Comparison of ENCODE assay signal across 27 cellular contexts in genomic region chr7:183907-184767, GRCh38. TPM values are rescaled to one million over a fixed set of nuclear protein-coding genes. Genes with fewer than 3 reads are reported as not detected.
DNase-seq lines count a peak whose midpoint lies in the region; ATAC-seq, FAIRE-seq and TF ChIP-seq lines count a peak whose summit lies in the region.
"Had no signal": no experiment of that assay in that cellular context is flagged by ENCODE, and none has a peak within 500 bp of the region (broad histone marks: within the 10 kb centered on the region; RNA-seq: fewer than 3 reads in every experiment).

No MANE protein-coding gene starts in this region.

- FAIRE-seq in H1 (lab: Jason Lieb, UNC) (no peak), GM12891 (lab: Jason Lieb, UNC) (no peak)
- FAIRE-seq: GM12892, H54 had no signal

- H3K27me3 Mint-ChIP-seq in H9 (ENCODE audit: low read depth): peaks cover 13% of the 10 kb centered on the region
- H3K27me3 Mint-ChIP-seq: IgD-negative memory B cell had no signal

- H3K9me3 ChIP-seq in H1 (ENCODE audit: insufficient read depth in 2 of 2, low read depth in 1 of 2, low read length in 1 of 2) (no peaks in the 10 kb centered on the region), gastrocnemius medialis (no peaks in the 10 kb centered on the region), H9 (ENCODE audit: control insufficient read depth, low read depth, low read length) (no peaks in the 10 kb centered on the region)
- H3K9me3 ChIP-seq: BE2C had no signal

- H3K18ac ChIP-seq in H1 (ENCODE audit: extremely low read depth, low read length) (peak overlapping the region; percentile 32; the same call in 1 of the 2 replicates), mesendoderm (ENCODE audit: low read length) (no peak overlapping the region), H9 (ENCODE audit: insufficient read length, low read depth, low read length) (no peak overlapping the region)

- H3K56ac ChIP-seq in H1 (replicated peaks; ENCODE audit: insufficient read length, low read depth, low read length) (no peak overlapping the region), mesendoderm (ENCODE audit: low read length) (peak overlapping the region; percentile 22), H9 (ENCODE audit: insufficient read length, low read depth, low read length) (no peak overlapping the region)

- H3K27ac ChIP-seq in H1 (ENCODE audit: low read depth, low read length): no peak overlapping the region
- no peak overlapping the region for H3K27ac ChIP-seq in mesendoderm (ENCODE audit: low read depth, low read length)
- H3K27ac ChIP-seq in gastrocnemius medialis: peak overlapping the region; percentile 78 to 94 (median 82)
- no peak overlapping the region for H3K27ac ChIP-seq in H9 (ENCODE audit: insufficient read length, low read depth, low read length)
- H3K27ac ChIP-seq: 22Rv1, KMS-11 had no signal

- no peaks in the 10 kb centered on the region for H3K9me3 Mint-ChIP-seq in H9
- H3K9me3 Mint-ChIP-seq: CD14-positive monocyte had no signal

- H3K23ac ChIP-seq in H1 (ENCODE audit: insufficient read length): no peak overlapping the region
- H3K23ac ChIP-seq in mesendoderm (ENCODE audit: low read length): no peak overlapping the region
- no peak overlapping the region for H3K23ac ChIP-seq in H9 (ENCODE audit: insufficient read length, low read depth, low read length)

- TF ChIP-seq RAD21 in H1 (IDR thresholded peaks at IDR 0.05 in 1 of 2, conservative IDR thresholded peaks at IDR 0.05 in 1 of 2; ENCODE audit: low read depth in 2 of 2, low read length in 2 of 2): no peak

- in situ Hi-C loops in G401 (cut with HindIII; ENCODE audit: low sequenced_read_pairs) (no loop called here), gastrocnemius medialis (cut with MboI; ENCODE audit: low sequenced_read_pairs in 4 of 4) (no loop called here)

- H3K4me3 ChIP-seq in H1 (ENCODE audit: extremely low read depth in 1 of 4, insufficient read depth in 2 of 4, low read depth in 3 of 4, low read length in 4 of 4): no peak overlapping the region
- H3K4me3 ChIP-seq in mesendoderm (ENCODE audit: low read length): no peak overlapping the region
- H3K4me3 ChIP-seq in gastrocnemius medialis: peak overlapping the region in 1 of 4 donors; percentile 9

- TF ChIP-seq CTCF in H1 (IDR thresholded peaks at IDR 0.05; ENCODE audit: control extremely low read depth in 1 of 3, insufficient read depth in 1 of 3, low read depth in 1 of 3, low read length in 3 of 3) (no peak), gastrocnemius medialis (IDR thresholded peaks at IDR 0.05 in 4 of 5, conservative IDR thresholded peaks at IDR 0.05 in 1 of 5) (no peak), H9 (conservative IDR thresholded peaks at IDR 0.05) (no peak)

- no peak overlapping the region for H3K4me2 ChIP-seq in H1 (ENCODE audit: insufficient read depth in 1 of 2, low read depth in 2 of 2, low read length in 2 of 2)
- no peak overlapping the region for H3K4me2 ChIP-seq in mesendoderm (ENCODE audit: low read length)
- H3K4me2 ChIP-seq in H9 (ENCODE audit: insufficient read depth, insufficient read length, low read length): no peak overlapping the region
- H3K4me2 ChIP-seq: KMS-11 had no signal

- H3K36me3 ChIP-seq in H1 (ENCODE audit: control insufficient read depth in 2 of 4, insufficient read depth in 4 of 4, low read length in 3 of 4): no peaks in the 10 kb centered on the region
- no peaks in the 10 kb centered on the region for H3K36me3 ChIP-seq in mesendoderm (ENCODE audit: control insufficient read depth, insufficient read depth, low read length)
- H3K36me3 ChIP-seq in gastrocnemius medialis: no peaks in the 10 kb centered on the region
- H3K36me3 ChIP-seq: BE2C had no signal

- H3K79me2 ChIP-seq in H1 (ENCODE audit: control insufficient read depth in 1 of 2, insufficient read depth in 2 of 2, low read length in 2 of 2): no peaks in the 10 kb centered on the region
- H3K79me2 ChIP-seq in mesendoderm (ENCODE audit: control insufficient read depth, insufficient read depth, low read length): no peaks in the 10 kb centered on the region
- no peaks in the 10 kb centered on the region for H3K79me2 ChIP-seq in H9 (ENCODE audit: insufficient read depth, low read length)

- H4K8ac ChIP-seq in H1 (ENCODE audit: extremely low read depth, insufficient read depth, low read length): no peak overlapping the region
- H4K8ac ChIP-seq in mesendoderm (ENCODE audit: low read depth, low read length): no peak overlapping the region
- no peak overlapping the region for H4K8ac ChIP-seq in H9 (replicated peaks; ENCODE audit: insufficient read length, low read depth, low read length)

- H3K4me3 Mint-ChIP-seq in H9: no peak overlapping the region
- H3K4me3 Mint-ChIP-seq: CD14-positive monocyte; CD8-positive, alpha-beta memory T cell; IgD-negative memory B cell had no signal

- peak; percentile 38 for DNase-seq in G401 (ENCODE audit: low spot score)
- no peak for DNase-seq in H1 (ENCODE audit: low read depth in 1 of 2, low spot score in 2 of 2)
- DNase-seq in mesendoderm: no peak
- DNase-seq in gastrocnemius medialis: peak; percentile 43 to 72
- no peak for DNase-seq in GM12891 (ENCODE audit: insufficient read length, low spot score)
- no peak for DNase-seq in H9
- DNase-seq: BE2C; CD8-positive, alpha-beta memory T cell; DMS 273 treated with DMSO at 0.1 percent for 48 hours; DMS79; EL; GF-D8; MM.1S; NCI-H2029 treated with DMSO at 0.1 percent for 48 hours; NCI-H2227 treated with DMSO at 0.1 percent for 48 hours; NCI-H526 treated with DMSO at 0.1 percent for 48 hours; Right ventricle myocardium superior; RPMI8226 had no signal

- TF ChIP-seq EP300 in H1 (IDR thresholded peaks at IDR 0.05; ENCODE audit: borderline replicate concordance in 1 of 2, low read depth in 2 of 2, low read length in 2 of 2): no peak

- no peaks in the 10 kb centered on the region for H3K27me3 ChIP-seq in H1 (replicated peaks in 1 of 4; ENCODE audit: control insufficient read depth in 3 of 4, extremely low read depth in 1 of 4, insufficient read depth in 3 of 4, low read length in 3 of 4)
- H3K27me3 ChIP-seq in mesendoderm (ENCODE audit: insufficient read depth, low read length, poor library complexity): no peaks in the 10 kb centered on the region
- no peaks in the 10 kb centered on the region for H3K27me3 ChIP-seq in gastrocnemius medialis
- no peaks in the 10 kb centered on the region for H3K27me3 ChIP-seq in H9 (ENCODE audit: insufficient read depth, low read length)
- H3K27me3 ChIP-seq: BE2C had no signal

- WGBS in H1 (ENCODE audit: extremely low coverage in 1 of 2, insufficient coverage in 1 of 2, insufficient read length in 1 of 2, insufficient replicate concordance in 2 of 2, low coverage in 1 of 2, low lambda C conversion rate in 2 of 2, missing lambda C conversion rate in 1 of 2), 2 experiments: 86% methylated on average over 25 of the region's 27 CpGs; no CpG with 5 or more reads in 1 of the 2 experiments
- WGBS in mesendoderm (ENCODE audit: extremely low coverage, insufficient coverage, low lambda C conversion rate): no CpG with 5 or more reads among the region's 27 CpGs
- WGBS in H9 (ENCODE audit: extremely low coverage, insufficient read length, low lambda C conversion rate): no CpG with 5 or more reads among the region's 27 CpGs

- H3K27ac Mint-ChIP-seq in H9: peak overlapping the region in 1 of 3 experiments; percentile 86; a peak in 1 of 7 replicates
- H3K27ac Mint-ChIP-seq: CD8-positive, alpha-beta memory T cell; IgD-negative memory B cell had no signal

- ATAC-seq in gastrocnemius medialis (peak; percentile 45 to 78), GM19035 (IDR thresholded peaks at IDR 0.05; ENCODE audit: unreplicated experiment) (no peak), HG02938 (IDR thresholded peaks at IDR 0.05; ENCODE audit: unreplicated experiment) (no peak)

- H2BK120ac ChIP-seq in H1 (replicated peaks; ENCODE audit: low read depth, low read length): no peak overlapping the region
- no peak overlapping the region for H2BK120ac ChIP-seq in mesendoderm (ENCODE audit: low read depth, low read length)
- H2BK120ac ChIP-seq in H9 (ENCODE audit: low read depth, low read length, poor library complexity, severe bottlenecking): no peak overlapping the region

- H4K91ac ChIP-seq in H1 (replicated peaks; ENCODE audit: insufficient read length, low read length): peak overlapping the region; percentile 4
- H4K91ac ChIP-seq in H9 (ENCODE audit: insufficient read length, low read depth, low read length): no peak overlapping the region

- peaks cover 0 to 19% (median 15%) of the 10 kb centered on the region in 4 experiments; a peak in 6 of 7 replicates for H3K4me1 ChIP-seq in H1 (replicated peaks in 1 of 4; ENCODE audit: control insufficient read depth in 3 of 4, insufficient read depth in 4 of 4, low read length in 3 of 4)
- no peaks in the 10 kb centered on the region for H3K4me1 ChIP-seq in mesendoderm (ENCODE audit: control insufficient read depth, low read depth, low read length)
- H3K4me1 ChIP-seq in gastrocnemius medialis: peaks cover 40 to 42% of the 10 kb centered on the region in 2 donors
- peaks cover 3% of the 10 kb centered on the region; the same call in 1 of the 2 replicates for H3K4me1 ChIP-seq in H9 (ENCODE audit: insufficient read depth, low read length)
- H3K4me1 ChIP-seq: BE2C had no signal

- H4K20me1 ChIP-seq in H1 (replicated peaks in 1 of 2; ENCODE audit: control insufficient read depth in 1 of 2, insufficient read depth in 2 of 2, low read length in 2 of 2) (no peaks in the 10 kb centered on the region), H9 (ENCODE audit: control insufficient read depth, insufficient read depth, insufficient read length) (no peaks in the 10 kb centered on the region)

- no peaks in the 10 kb centered on the region for H3K79me1 ChIP-seq in H1 (ENCODE audit: low read depth, low read length)
- no peaks in the 10 kb centered on the region for H3K79me1 ChIP-seq in mesendoderm (ENCODE audit: low read length)
- no peaks in the 10 kb centered on the region for H3K79me1 ChIP-seq in H9 (ENCODE audit: insufficient read depth, low read depth, low read length, poor library complexity, severe bottlenecking)

- H2AFZ ChIP-seq in H1 (ENCODE audit: low read length) (no peak overlapping the region), H9 (ENCODE audit: low read length) (no peak overlapping the region)

- H2BK5ac ChIP-seq in H1 (ENCODE audit: low read depth, low read length) (no peak overlapping the region), mesendoderm (ENCODE audit: low read length) (no peak overlapping the region), H9 (ENCODE audit: insufficient read length, low read length) (no peak overlapping the region)

- CTCF ChIA-PET in H1 (lab: Charles Lee; ENCODE audit: partially characterized antibody): interaction anchor here (0.9 to 2.0 kb wide), 4 partner anchors 12 to 138 kb away, joined by 3 to 5 read pairs (median 4); no protein-coding TSS in a partner anchor

- no peak overlapping the region for H2BK20ac ChIP-seq in H1 (ENCODE audit: low read length)
- H2BK20ac ChIP-seq in H9 (ENCODE audit: low read depth, low read length, poor library complexity, severe bottlenecking): no peak overlapping the region

- H2BK12ac ChIP-seq in H1 (ENCODE audit: low read depth, low read length): peak overlapping the region; percentile 19; the same call in 1 of the 2 replicates
- no peak overlapping the region for H2BK12ac ChIP-seq in H9 (ENCODE audit: insufficient read length, low read depth, low read length)

- H2BK15ac ChIP-seq in H1 (ENCODE audit: low read length) (peak overlapping the region; percentile 61; the same call in 1 of the 2 replicates), mesendoderm (replicated peaks; ENCODE audit: low read depth) (no peak overlapping the region), H9 (ENCODE audit: low read depth, low read length) (no peak overlapping the region)

- POLR2A ChIA-PET in H1 (lab: Charles Lee; ENCODE audit: partially characterized antibody): interaction anchor here (1.0 to 1.4 kb wide), 2 partner anchors 19 to 35 kb away, joined by 4 to 5 read pairs; no protein-coding TSS in a partner anchor

- intact Hi-C loops in gastrocnemius medialis (cut with DNase I; ENCODE audit: low total_unique reads): loop anchor here (2.0 kb wide), 1 partner anchor 23 kb away; no protein-coding TSS in a partner anchor

- no peak overlapping the region for H4K5ac ChIP-seq in H1 (ENCODE audit: insufficient read length, low read depth, low read length)
- H4K5ac ChIP-seq in mesendoderm (ENCODE audit: low read length): no peak overlapping the region
- no peak overlapping the region for H4K5ac ChIP-seq in H9 (ENCODE audit: insufficient read length, low read depth, low read length)

- H2AK5ac ChIP-seq in H1 (ENCODE audit: low read depth, low read length): no peak overlapping the region
- no peak overlapping the region for H2AK5ac ChIP-seq in mesendoderm (ENCODE audit: low read length)
- no peak overlapping the region for H2AK5ac ChIP-seq in H9 (ENCODE audit: insufficient read length, low read length)

- H3T11ph ChIP-seq in H9 (ENCODE audit: low read length): no peak overlapping the region

- H3K4ac ChIP-seq in H1 (replicated peaks; ENCODE audit: insufficient read length, low read depth, low read length) (peak overlapping the region; percentile 78), mesendoderm (ENCODE audit: low read depth, low read length) (no peak overlapping the region), H9 (ENCODE audit: low read depth, low read length) (no peak overlapping the region)

- no peak overlapping the region for H3K9ac ChIP-seq in H1 (replicated peaks in 1 of 4; ENCODE audit: extremely low read depth in 1 of 4, low read depth in 3 of 4, low read length in 3 of 4)
- no peak overlapping the region for H3K9ac ChIP-seq in mesendoderm (ENCODE audit: low read length)
- H3K9ac ChIP-seq in H9 (ENCODE audit: extremely low read depth, insufficient read length, low read length): no peak overlapping the region
- H3K9ac ChIP-seq: KMS-11 had no signal

- H3K23me2 ChIP-seq in H1 (ENCODE audit: low read depth, low read length) (no peaks in the 10 kb centered on the region), H9 (ENCODE audit: insufficient read length, low read depth, low read length, poor library complexity, severe bottlenecking) (no peaks in the 10 kb centered on the region)

- H3K14ac ChIP-seq in H1 (ENCODE audit: insufficient read length): no peak overlapping the region
- no peak overlapping the region; the same call in 1 of the 2 replicates for H3K14ac ChIP-seq in H9 (ENCODE audit: insufficient read depth, low read length)

- no peak for TF ChIP-seq POLR2A in H1 (IDR thresholded peaks at IDR 0.05; ENCODE audit: control extremely low read depth in 1 of 2, low read depth in 2 of 2, low read length in 2 of 2)
- no peak for TF ChIP-seq POLR2A in gastrocnemius medialis (IDR thresholded peaks at IDR 0.05)
- TF ChIP-seq POLR2A in GM12891 (IDR thresholded peaks at IDR 0.05; ENCODE audit: low read depth, low read length): no peak

- H3K4me1 Mint-ChIP-seq in H9: peaks cover 32% of the 10 kb centered on the region in 2 experiments
- H3K4me1 Mint-ChIP-seq: CD8-positive, alpha-beta memory T cell had no signal

- no peaks in the 10 kb centered on the region for H3K36me3 Mint-ChIP-seq in H9 (ENCODE audit: insufficient read depth in 1 of 3, low read depth in 3 of 3)
- H3K36me3 Mint-ChIP-seq: CD14-positive monocyte; CD8-positive, alpha-beta memory T cell; IgD-negative memory B cell had no signal

RNA-seq across cellular contexts. Expression of gene FAM20C, which starts 8.2 kb away (rescaled TPM):
- total RNA-seq in G401 (2014; rRNA removed; shearing (Covaris generic)): 12.8 and 14.8 TPM in 2 replicates
- 34.7 and 34.8 TPM in 2 replicates for total RNA-seq in H1 (2021; fragmentation: NEBNext Ultra II Directional; extraction: Animal tissue kit (Norgen Biotek cat#: 25700))
- 9.5 and 13.9 TPM in 2 replicates for polyA plus RNA-seq in H1 (2011; rRNA removed)
- polyA plus RNA-seq in H1 (2011; cell fraction: cytosol; rRNA removed): 10.7 TPM
- 21.4 TPM for polyA plus RNA-seq in H1 (2011; cell fraction: nucleus; rRNA removed)
- polyA plus RNA-seq in H1 (2012, experiment 1 of 2): 18.4 to 23.9 TPM (median 19.5 TPM) in 4 replicates
- polyA plus RNA-seq in H1 (2012, experiment 2 of 2): 17.9 TPM
- 21.3 TPM for polyA plus RNA-seq in H1 (2013, experiment 1 of 2)
- 21.1 TPM for polyA plus RNA-seq in H1 (2013, experiment 2 of 2)
- 8.9 and 10.4 TPM in 2 replicates for polyA minus RNA-seq in H1 (2011; rRNA and poly(A)+ RNA removed)
- polyA minus RNA-seq in H1 (2011; cell fraction: cytosol; rRNA and poly(A)+ RNA removed): 17.1 TPM
- polyA minus RNA-seq in H1 (2011; cell fraction: nucleus; rRNA and poly(A)+ RNA removed): 21.8 TPM
- polyA plus RNA-seq in mesendoderm (2013, experiment 1 of 2): 14.5 TPM
- polyA plus RNA-seq in mesendoderm (2013, experiment 2 of 2): 15.4 TPM
- total RNA-seq in gastrocnemius medialis (10 to 100 TPM in 3 of 4 donors, 1 to 10 TPM in 1; 9.6 to 35.3 (median 18.6) TPM), H9 (2021) (57.2 and 62.6 TPM in 2 replicates)
- not detected for polyA plus RNA-seq in GM12891 (2012; ENCODE audit: low read depth, missing spikeins)
- total RNA-seq: SK-MEL-5 had no signal
- polyA plus RNA-seq: CD8-positive, alpha-beta memory T cell; IgD-negative memory B cell had no signal

Comparison
In these comparisons a context has a peak if more than half of its experiments do, and no peak if none do; other contexts are left out.
1. DNase-seq: peak in G401 (single experiment) and gastrocnemius medialis (2 of 2); none in H1 (0 of 2), mesendoderm (single experiment), GM12891 (single experiment) and H9 (single experiment).
2. H3K27ac ChIP-seq: peak in gastrocnemius medialis (4 of 4); none in H1 (single experiment), mesendoderm (single experiment) and H9 (single experiment).
3. ATAC-seq: peak in gastrocnemius medialis (2 of 2); none in GM19035 (single experiment) and HG02938 (single experiment).